ENCODE assay signal across 8 cellular contexts in the genomic region with DNA sequence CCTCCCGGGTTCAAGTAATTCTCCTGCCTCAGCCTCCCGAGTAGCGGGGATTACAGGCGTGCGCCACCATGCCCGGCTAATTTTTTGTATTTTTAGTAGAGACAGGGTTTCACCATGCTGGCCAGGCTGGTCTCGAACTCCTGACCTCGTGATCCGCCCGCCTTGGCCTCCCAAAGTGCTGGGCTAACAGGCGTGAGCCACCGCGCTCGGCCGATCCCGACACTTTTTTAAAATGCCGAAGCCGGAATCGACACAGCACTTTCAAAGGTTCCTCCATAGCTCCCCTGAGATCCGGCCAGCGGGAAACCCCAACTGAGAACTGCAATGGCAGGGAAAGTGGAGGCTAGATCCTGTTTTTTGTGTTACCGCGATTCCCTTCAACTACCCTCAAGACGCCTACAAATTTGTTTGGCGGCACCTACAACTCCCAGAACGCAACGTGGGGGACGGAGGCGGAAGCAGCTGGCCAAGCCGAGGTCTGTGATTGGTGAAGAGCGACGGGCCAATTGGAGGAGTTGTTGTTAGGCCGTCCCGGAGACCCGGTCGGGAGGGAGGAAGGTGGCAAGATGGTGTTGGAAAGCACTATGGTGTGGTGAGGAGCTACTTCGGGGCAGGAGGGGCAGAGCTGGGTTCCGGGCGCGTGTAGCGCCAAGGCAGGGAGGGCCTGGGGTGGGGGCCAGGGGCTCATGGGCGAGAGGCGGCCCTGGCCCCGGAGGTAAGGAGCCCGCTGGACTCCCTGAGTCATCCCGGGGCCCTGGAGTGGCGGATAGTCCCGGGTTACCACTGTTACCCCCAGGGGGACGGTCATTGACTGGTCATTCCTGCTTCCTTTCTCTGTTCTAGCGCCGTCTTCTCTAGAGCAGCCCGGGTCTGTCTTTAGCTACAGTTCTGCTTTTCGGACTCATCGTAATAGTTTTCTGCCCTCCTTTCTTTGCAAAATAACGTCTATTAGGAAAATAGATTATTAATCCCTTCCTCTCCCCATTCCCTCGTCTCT. TPM values are rescaled to one million over a fixed set of nuclear protein-coding genes. Genes with fewer than 3 reads are reported as not detected.
DNase-seq lines count a peak whose midpoint lies in the region; ATAC-seq and TF ChIP-seq lines count a peak whose summit lies in the region.

A gene (plus strand): TSS at position 518 of the 997 bp plus-strand sequence. CDS start 49 bp downstream, at position 567.

- CTCF ChIA-PET in activated CD4-positive, alpha-beta T cell treated with anti-CD3 and anti-CD28 coated beads for 36 hours (lab: Charles Lee) = interaction anchor here (0.6 to 4.5 kb wide), 12 partner anchors 27 to 154 kb away, joined by 3 to 33 read pairs (median 4); a partner anchor contains a TSS

- peaks cover 29% of the 10 kb centered on the region for H3K36me3 Mint-ChIP-seq in activated CD4-positive, alpha-beta T cell treated with anti-CD3 and anti-CD28 coated beads for 36 hours (ENCODE audit: low read depth)

- POLR2A ChIA-PET in activated CD4-positive, alpha-beta T cell treated with anti-CD3 and anti-CD28 coated beads for 36 hours (lab: Charles Lee) = interaction anchor here (0.7 to 2.2 kb wide), 10 partner anchors 23 to 236 kb away, joined by 3 to 17 read pairs (median 5); a partner anchor contains a TSS

- ATAC-seq in HG03439 (IDR thresholded peaks at IDR 0.05; ENCODE audit: unreplicated experiment) = peak; percentile 86
- peak; percentile 95 for ATAC-seq in activated CD4-positive, alpha-beta T cell treated with anti-CD3 and anti-CD28 coated beads for 36 hours

- TF ChIP-seq POLR2A in GM19193 (IDR thresholded peaks at IDR 0.05; ENCODE audit: extremely low read depth, insufficient read depth, insufficient read length) = peak; percentile 90

- peak; percentile 2 for TF ChIP-seq CTCF in choroid plexus epithelial cell (conservative IDR thresholded peaks at IDR 0.05; ENCODE audit: low read depth, low read length)

- peak within 1 kb of the TSS; percentile 96 for H3K4me3 Mint-ChIP-seq in activated CD4-positive, alpha-beta T cell treated with anti-CD3 and anti-CD28 coated beads for 36 hours

- H3K4me3 ChIP-seq in choroid plexus epithelial cell (ENCODE audit: low read depth, low read length) = peak within 1 kb of the TSS; percentile 87

- H3K27me3 Mint-ChIP-seq in activated CD4-positive, alpha-beta T cell treated with anti-CD3 and anti-CD28 coated beads for 36 hours = no peaks in the 10 kb centered on the region

- peaks cover 27% of the 10 kb centered on the region for H3K4me1 Mint-ChIP-seq in activated CD4-positive, alpha-beta T cell treated with anti-CD3 and anti-CD28 coated beads for 36 hours

- no peaks in the 10 kb centered on the region for H3K9me3 Mint-ChIP-seq in activated CD4-positive, alpha-beta T cell treated with anti-CD3 and anti-CD28 coated beads for 36 hours (ENCODE audit: low read depth)

- DNase-seq in AML-193 (lab: John Stamatoyannopoulos, UW) = peak; percentile 93 to 94
- peak; percentile 92 to 96 for DNase-seq in NCI-H524 (lab: John Stamatoyannopoulos, UW)
- DNase-seq in activated CD4-positive, alpha-beta T cell treated with anti-CD3 and anti-CD28 coated beads for 36 hours = peak; percentile 96
- DNase-seq in choroid plexus epithelial cell (ENCODE audit: low read depth) = peak; percentile 98
- DNase-seq in kidney glomerular epithelial cell (lab: John Stamatoyannopoulos, UW) = peak; percentile 90
- DNase-seq in stimulated activated CD4-positive, alpha-beta T cell treated with anti-CD3 and anti-CD28 coated beads, Interleukin-1b, Interleukin-23, amount 100 ng/mL, for 1 hour (ENCODE audit: low read depth in 2 of 2) = peak; percentile 79 to 80

- H3K27ac Mint-ChIP-seq in activated CD4-positive, alpha-beta T cell treated with anti-CD3 and anti-CD28 coated beads for 36 hours = peak within 1 kb of the TSS; percentile 96

- intact Hi-C loops in activated CD4-positive, alpha-beta T cell treated with anti-CD3 and anti-CD28 coated beads for 36 hours (cut with DNase I, micrococcal nuclease) = loop anchor here (1.0 to 2.0 kb wide), 11 partner anchors 23 to 625 kb away; a partner anchor contains a TSS

RNA-seq across cellular contexts. Expression of the gene that starts here (rescaled TPM):
- 100 to 1,000 TPM; 187 to 243 TPM for total RNA-seq in activated CD4-positive, alpha-beta T cell treated with anti-CD3 and anti-CD28 coated beads for 36 hours

Comparison
In these comparisons a context has a peak if more than half of its experiments do, and no peak if none do; other contexts are left out.
1. Peak in every context shown above with its lines: DNase-seq, ATAC-seq and H3K4me3 ChIP-seq.